ENCODE assay signal across 1 cellular context in the genomic region with DNA sequence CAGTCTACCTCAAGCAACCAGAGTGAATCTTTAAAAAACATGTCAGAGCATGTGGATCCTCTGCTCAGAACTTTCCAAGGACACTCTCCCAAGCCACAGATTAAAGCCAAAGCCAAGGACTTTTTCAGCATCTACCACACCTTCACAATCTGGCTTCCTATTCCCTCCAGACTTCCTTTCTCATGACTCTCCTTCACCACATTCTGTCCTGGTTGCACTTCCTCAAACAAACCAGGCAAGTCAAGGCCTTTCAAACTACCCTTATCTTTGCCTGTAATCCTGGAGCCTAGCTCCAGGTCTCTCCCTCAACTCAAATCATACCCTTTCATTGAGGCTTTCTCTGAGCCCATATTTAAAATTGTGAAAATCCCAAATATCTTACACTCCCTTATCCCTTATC.
TF ChIP-seq lines count a peak whose summit lies in the region.

No MANE protein-coding gene starts in this region.

TF ChIP-seq in GM12878, 131 proteins besides CTCF, POLR2A, EP300 and RAD21 (continued from another document):
- TF ChIP-seq, protein P1, sequence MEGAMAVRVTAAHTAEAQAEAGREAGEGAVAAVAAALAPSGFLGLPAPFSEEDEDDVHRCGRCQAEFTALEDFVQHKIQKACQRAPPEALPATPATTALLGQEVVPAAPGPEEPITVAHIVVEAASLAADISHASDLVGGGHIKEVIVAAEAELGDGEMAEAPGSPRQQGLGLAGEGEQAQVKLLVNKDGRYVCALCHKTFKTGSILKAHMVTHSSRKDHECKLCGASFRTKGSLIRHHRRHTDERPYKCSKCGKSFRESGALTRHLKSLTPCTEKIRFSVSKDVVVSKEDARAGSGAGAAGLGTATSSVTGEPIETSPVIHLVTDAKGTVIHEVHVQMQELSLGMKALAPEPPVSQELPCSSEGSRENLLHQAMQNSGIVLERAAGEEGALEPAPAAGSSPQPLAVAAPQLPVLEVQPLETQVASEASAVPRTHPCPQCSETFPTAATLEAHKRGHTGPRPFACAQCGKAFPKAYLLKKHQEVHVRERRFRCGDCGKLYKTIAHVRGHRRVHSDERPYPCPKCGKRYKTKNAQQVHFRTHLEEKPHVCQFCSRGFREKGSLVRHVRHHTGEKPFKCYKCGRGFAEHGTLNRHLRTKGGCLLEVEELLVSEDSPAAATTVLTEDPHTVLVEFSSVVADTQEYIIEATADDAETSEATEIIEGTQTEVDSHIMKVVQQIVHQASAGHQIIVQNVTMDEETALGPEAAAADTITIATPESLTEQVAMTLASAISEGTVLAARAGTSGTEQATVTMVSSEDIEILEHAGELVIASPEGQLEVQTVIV (IDR thresholded peaks at IDR 0.05; ENCODE audit: borderline replicate concordance, partially characterized antibody): no peak
- TF ChIP-seq CBX5 (IDR thresholded peaks at IDR 0.05; ENCODE audit: low read depth) (no peak), TAF1 (IDR thresholded peaks at IDR 0.05; ENCODE audit: borderline replicate concordance, low read depth, low read length) (no peak), CBX3 (IDR thresholded peaks at IDR 0.05; ENCODE audit: borderline replicate concordance, low read depth) (no peak), BCL11A (IDR thresholded peaks at IDR 0.05; ENCODE audit: low read depth, low read length) (no peak), NFIC (IDR thresholded peaks at IDR 0.05; ENCODE audit: low read depth, low read length) (no peak), SPI1 (IDR thresholded peaks at IDR 0.05; ENCODE audit: borderline replicate concordance, insufficient read depth, low read depth, low read length) (peak; percentile 85), HDAC6 (IDR thresholded peaks at IDR 0.05; ENCODE audit: unreplicated experiment) (no peak), SMAD1 (IDR thresholded peaks at IDR 0.05; ENCODE audit: low read depth, partially characterized antibody) (no peak), CREM (IDR thresholded peaks at IDR 0.05; ENCODE audit: low read depth) (no peak), IKZF2 (IDR thresholded peaks at IDR 0.05) (peak; percentile 28 to 39; a peak in 2 of 4 replicates), RUNX3 (IDR thresholded peaks at IDR 0.05; ENCODE audit: low read length) (peak; percentile 36)
- TF ChIP-seq, protein P2, sequence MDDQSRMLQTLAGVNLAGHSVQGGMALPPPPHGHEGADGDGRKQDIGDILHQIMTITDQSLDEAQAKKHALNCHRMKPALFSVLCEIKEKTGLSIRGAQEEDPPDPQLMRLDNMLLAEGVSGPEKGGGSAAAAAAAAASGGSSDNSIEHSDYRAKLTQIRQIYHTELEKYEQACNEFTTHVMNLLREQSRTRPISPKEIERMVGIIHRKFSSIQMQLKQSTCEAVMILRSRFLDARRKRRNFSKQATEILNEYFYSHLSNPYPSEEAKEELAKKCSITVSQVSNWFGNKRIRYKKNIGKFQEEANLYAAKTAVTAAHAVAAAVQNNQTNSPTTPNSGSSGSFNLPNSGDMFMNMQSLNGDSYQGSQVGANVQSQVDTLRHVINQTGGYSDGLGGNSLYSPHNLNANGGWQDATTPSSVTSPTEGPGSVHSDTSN (IDR thresholded peaks at IDR 0.05; ENCODE audit: insufficient replicate concordance, low read depth, low read length): no peak
